13 cellular contexts compared by ENCODE assay signal in genomic region chr10:79409038-79410035, GRCh38. TPM values are rescaled to one million over a fixed set of nuclear protein-coding genes. Genes with fewer than 3 reads are reported as not detected.
DNase-seq lines count a peak whose midpoint lies in the region; ATAC-seq, FAIRE-seq and TF ChIP-seq lines count a peak whose summit lies in the region.
"Had no signal": no experiment of that assay in that cellular context is flagged by ENCODE, and none has a peak within 500 bp of the region (broad histone marks: within the 10 kb centered on the region; RNA-seq: fewer than 3 reads in every experiment).

No MANE protein-coding gene starts in this region.

- H3K4me3 ChIP-seq in liver (ENCODE audit: low read depth in 1 of 3, low read length in 3 of 3) (no peak overlapping the region), HepG2 (replicated peaks in 1 of 3; ENCODE audit: insufficient read depth in 1 of 3, low read depth in 2 of 3, low read length in 3 of 3) (no peak overlapping the region), small intestine (ENCODE audit: low read depth in 1 of 2, low read length in 2 of 2) (no peak overlapping the region)

- H2AFZ ChIP-seq in HepG2 (ENCODE audit: low read length), result no peak overlapping the region

- H3K4me3 Mint-ChIP-seq in effector memory CD8-positive, alpha-beta T cell, result no peak overlapping the region
- H3K4me3 Mint-ChIP-seq: mesothelial cell of epicardium, WTC11 had no signal

- H3K4me1 Mint-ChIP-seq in effector memory CD8-positive, alpha-beta T cell (ENCODE audit: low read depth in 2 of 2), result peaks cover 10 to 14% of the 10 kb centered on the region in 2 donors

- H3K79me2 ChIP-seq in HepG2 (ENCODE audit: insufficient read depth, low read length), result no peaks in the 10 kb centered on the region

- intact Hi-C loops in HepG2 (cut with micrococcal nuclease; ENCODE audit: unreplicated experiment) (no loop called here), posterior cingulate gyrus (cut with DNase I) (loop anchor here (1.0 kb wide), 1 partner anchor 33 kb away; no protein-coding TSS in a partner anchor)

- H3K4me1 ChIP-seq in liver (ENCODE audit: control insufficient read depth in 4 of 4, insufficient read depth in 4 of 4, low read length in 3 of 4) (peaks cover 0 to 36% (median 12%) of the 10 kb centered on the region in 4 donors), HepG2 (ENCODE audit: insufficient read depth, low read length) (peaks cover 56% of the 10 kb centered on the region), small intestine (ENCODE audit: control insufficient read depth in 2 of 2, insufficient read depth in 1 of 2, low read depth in 1 of 2, low read length in 1 of 2) (peaks cover 0 to 2% of the 10 kb centered on the region in 2 donors)

- CTCF ChIA-PET in HepG2 (lab: Yijun Ruan, JAX; ENCODE audit: low intra/inter-chr PET ratio, low total read pairs), result no interaction called here

- H3K9me3 ChIP-seq in liver (ENCODE audit: control insufficient read depth in 4 of 4, low read length in 3 of 4), result no peaks in the 10 kb centered on the region
- H3K9me3 ChIP-seq in HepG2 (ENCODE audit: low read length), result no peaks in the 10 kb centered on the region
- H3K9me3 ChIP-seq in small intestine (ENCODE audit: control insufficient read depth, low read depth), result no peaks in the 10 kb centered on the region

- H3K9ac ChIP-seq in liver (ENCODE audit: low read depth in 1 of 2, low read length in 2 of 2) (no peak overlapping the region), HepG2 (ENCODE audit: insufficient read depth, low read depth, low read length) (no peak overlapping the region)

- H3K9me3 Mint-ChIP-seq in effector memory CD8-positive, alpha-beta T cell, result no peaks in the 10 kb centered on the region
- H3K9me3 Mint-ChIP-seq: mesothelial cell of epicardium, WTC11 had no signal

- no peaks in the 10 kb centered on the region for H3K36me3 Mint-ChIP-seq in effector memory CD8-positive, alpha-beta T cell (ENCODE audit: insufficient read depth)
- H3K36me3 Mint-ChIP-seq: mesothelial cell of epicardium, WTC11 had no signal

- no TSS peak for BruUV-seq in HepG2 (replicated peaks; lab: Mats Ljungman, UMichigan)

- no peak for FAIRE-seq in HepG2 (lab: Jason Lieb, UNC)
- no peak for FAIRE-seq in small intestine (lab: Jason Lieb, UNC)
- FAIRE-seq: astrocyte had no signal

- ATAC-seq in HepG2, result no peak
- no peak for ATAC-seq in effector memory CD8-positive, alpha-beta T cell (replicated peaks)
- ATAC-seq: WTC11 had no signal

- DNase-seq in HepG2 (ENCODE audit: low spot score), result no peak
- peak; percentile 87 to 100 (median 94) for DNase-seq in posterior cingulate gyrus
- DNase-seq in small intestine, result no peak
- DNase-seq in NCI-H526 treated with DMSO at 0.1 percent for 48 hours (lab: John Stamatoyannopoulos, UW), result no peak
- DNase-seq in amniotic stem cell (lab: John Stamatoyannopoulos, UW), result no peak
- no peak for DNase-seq in effector memory CD8-positive, alpha-beta T cell
- DNase-seq: KG1, NCI-H2081 treated with DMSO at 0.1 percent for 48 hours had no signal

- no peak overlapping the region for H3K27ac Mint-ChIP-seq in effector memory CD8-positive, alpha-beta T cell
- H3K27ac Mint-ChIP-seq: WTC11 had no signal

- H3K27me3 ChIP-seq in liver (ENCODE audit: control insufficient read depth in 4 of 4, insufficient read depth in 4 of 4, low read length in 3 of 4) (no peaks in the 10 kb centered on the region), HepG2 (ENCODE audit: control insufficient read depth in 1 of 2, insufficient read depth in 2 of 2, low read length in 2 of 2) (no peaks in the 10 kb centered on the region), layer of hippocampus (ENCODE audit: control insufficient read depth, insufficient read depth, low read length) (no peaks in the 10 kb centered on the region), small intestine (ENCODE audit: control insufficient read depth in 2 of 2, insufficient read depth in 2 of 2, low read length in 2 of 2) (no peaks in the 10 kb centered on the region)

- H3K4me2 ChIP-seq in HepG2 (ENCODE audit: low read depth, low read length), result no peak overlapping the region

- in situ Hi-C loops in HepG2 (cut with HindIII; ENCODE audit: extremely low pct_ligation_motif_present, low pct_unique_long_range_greater_than_20kb), result no loop called here

- peak overlapping the region in 1 of 2 donors; percentile 66 for H3K27ac ChIP-seq in liver (ENCODE audit: low read depth in 1 of 2, low read length in 2 of 2)
- no peak overlapping the region for H3K27ac ChIP-seq in HepG2 (ENCODE audit: extremely low read length, insufficient read depth, low read length)
- peak overlapping the region; percentile 99 for H3K27ac ChIP-seq in layer of hippocampus (ENCODE audit: low read depth, low read length)
- no peak overlapping the region for H3K27ac ChIP-seq in small intestine (ENCODE audit: low read depth in 1 of 2, low read length in 1 of 2)

- H4K20me1 ChIP-seq in HepG2 (ENCODE audit: insufficient read depth, low read length), result no peaks in the 10 kb centered on the region

- no peak for TF ChIP-seq CTCF in liver (IDR thresholded peaks at IDR 0.05; ENCODE audit: low read depth, low read length, missing input control)
- no peak for TF ChIP-seq CTCF in HepG2 (CRISPR knock-in tag; IDR thresholded peaks at IDR 0.05)

- H3K27me3 Mint-ChIP-seq in effector memory CD8-positive, alpha-beta T cell, result no peaks in the 10 kb centered on the region

- 64% methylated on average over 15 of the region's 15 CpGs for WGBS in liver
- WGBS in HepG2 (ENCODE audit: low lambda C conversion rate), result 80% methylated on average over 7 of the region's 15 CpGs
- WGBS in small intestine, 3 donors, result 69 to 83% (median 80%) methylated on average over 15 of the region's 15 CpGs

- H3K36me3 ChIP-seq in liver (ENCODE audit: control insufficient read depth in 4 of 4, insufficient read depth in 3 of 4, low read depth in 1 of 4, low read length in 3 of 4) (peaks cover 0 to 3% (median 0%) of the 10 kb centered on the region in 4 donors), HepG2 (replicated peaks in 1 of 2; ENCODE audit: control insufficient read depth in 1 of 2, insufficient read depth in 2 of 2, low read length in 2 of 2) (no peaks in the 10 kb centered on the region), small intestine (ENCODE audit: control insufficient read depth in 2 of 2, insufficient read depth in 2 of 2, low read length in 2 of 2) (no peaks in the 10 kb centered on the region)

- TF ChIP-seq POLR2A in HepG2 (IDR thresholded peaks at IDR 0.05; ENCODE audit: insufficient read depth in 1 of 2, low read depth in 2 of 2, low read length in 2 of 2), result no peak

- TF ChIP-seq RAD21 in liver (IDR thresholded peaks at IDR 0.05) (peak in 1 of 2 donors; percentile 54), HepG2 (CRISPR knock-in tag; IDR thresholded peaks at IDR 0.05) (no peak)

- POLR2A ChIA-PET in HepG2 (lab: Yijun Ruan, JAX), result interaction anchor here (1.2 kb wide), 1 partner anchor 14 kb away, joined by 4 read pairs; no protein-coding TSS in a partner anchor

- TF ChIP-seq EP300 in HepG2 (IDR thresholded peaks at IDR 0.05; ENCODE audit: low read depth in 2 of 2, low read length in 2 of 2) (no peak), HepG2 (CRISPR knock-in tag; IDR thresholded peaks at IDR 0.05; ENCODE audit: borderline replicate concordance) (no peak)

TF ChIP-seq in liver, 16 proteins besides CTCF, POLR2A, EP300 and RAD21 (continues in another document):
- peak; percentile 78 to 84 for TF ChIP-seq HNF4A (conservative IDR thresholded peaks at IDR 0.05)
- TF ChIP-seq FOXA1 (IDR thresholded peaks at IDR 0.05), result peak; percentile 5
- peak; percentile 66 for TF ChIP-seq SP1 (IDR thresholded peaks at IDR 0.05)
- TF ChIP-seq HNF4G (IDR thresholded peaks at IDR 0.05), result peak; percentile 56
- TF ChIP-seq YY1 (IDR thresholded peaks at IDR 0.05), result peak; percentile 46
- TF ChIP-seq EGR1 (IDR thresholded peaks at IDR 0.05; ENCODE audit: low read depth in 2 of 2), result no peak

TF ChIP-seq in HepG2, 621 proteins besides CTCF, POLR2A, EP300 and RAD21 (continues in another document):
- TF ChIP-seq DPF2 (CRISPR knock-in tag; IDR thresholded peaks at IDR 0.05; ENCODE audit: borderline replicate concordance, low read depth) (no peak), ZNF460 (CRISPR knock-in tag; IDR thresholded peaks at IDR 0.05; ENCODE audit: borderline replicate concordance) (no peak), AKAP8 (CRISPR knock-in tag; IDR thresholded peaks at IDR 0.05) (no peak), ZNF629 (CRISPR knock-in tag; conservative IDR thresholded peaks at IDR 0.05) (no peak), ZNF784 (CRISPR knock-in tag; IDR thresholded peaks at IDR 0.05; ENCODE audit: borderline replicate concordance) (no peak)

RNA-seq across cellular contexts. Expression of gene ZCCHC24, which starts 36.1 kb away (rescaled TPM):
- total RNA-seq in liver, result 10 to 100 TPM in 1 of 2 donors, 1 to 10 TPM in 1; 7.8 to 23.9 TPM
- polyA plus RNA-seq in liver, result 10 to 100 TPM; 13.2 to 16.4 TPM
- 3.1 and 3.9 TPM in 2 replicates for total RNA-seq in HepG2 (2016; rRNA removed; fragmentation: Illumina TruSeq; extraction: Trizol)
- 0.62 and 0.81 TPM in 2 replicates for total RNA-seq in HepG2 (2016; cell fraction: cytosol; rRNA removed; fragmentation: Illumina TruSeq; extraction: Trizol; ENCODE audit: low read depth)
- 3.5 and 3.6 TPM in 2 replicates for total RNA-seq in HepG2 (2016; cell fraction: insoluble cytoplasmic fraction; rRNA removed; fragmentation: Illumina TruSeq; extraction: Trizol)
- total RNA-seq in HepG2 (2016; cell fraction: membrane; rRNA removed; fragmentation: Illumina TruSeq; extraction: Trizol), result 3.7 and 4.0 TPM in 2 replicates
- total RNA-seq in HepG2 (2016; cell fraction: nucleus; rRNA removed; fragmentation: Illumina TruSeq; extraction: Trizol), result 2.4 and 2.5 TPM in 2 replicates
- polyA plus RNA-seq in HepG2 (2011; rRNA removed), result 7.7 and 7.9 TPM in 2 replicates
- 6.1 and 7.9 TPM in 2 replicates for polyA plus RNA-seq in HepG2 (2011; cell fraction: cytosol; rRNA removed)
- 5.9 and 9.2 TPM in 2 replicates for polyA plus RNA-seq in HepG2 (2011; cell fraction: nucleus; rRNA removed)
- 3.8 and 4.0 TPM in 2 replicates for polyA plus RNA-seq in HepG2 (2012)
- 0.43 and 0.45 TPM in 2 replicates for polyA plus RNA-seq in HepG2 (2016; cell fraction: cytosol; fragmentation: Illumina TruSeq; extraction: Trizol; ENCODE audit: low read depth)
- 5.1 and 5.5 TPM in 2 replicates for polyA plus RNA-seq in HepG2 (2016; cell fraction: insoluble cytoplasmic fraction; fragmentation: Illumina TruSeq; extraction: Trizol; ENCODE audit: low read depth)
- 2.8 and 3.1 TPM in 2 replicates for polyA plus RNA-seq in HepG2 (2016; cell fraction: membrane; fragmentation: Illumina TruSeq; extraction: Trizol; ENCODE audit: low read depth)
- polyA plus RNA-seq in HepG2 (2016; cell fraction: nucleus; fragmentation: Illumina TruSeq; extraction: Trizol; ENCODE audit: insufficient read depth, low read depth), result 4.3 and 4.9 TPM in 2 replicates
- 4.8 and 18.6 TPM in 2 replicates for polyA minus RNA-seq in HepG2 (2011; rRNA and poly(A)+ RNA removed; ENCODE audit: low replicate concordance)
- 7.8 and 8.3 TPM in 2 replicates for polyA minus RNA-seq in HepG2 (2011; cell fraction: cytosol; rRNA and poly(A)+ RNA removed)
- 3.5 and 3.6 TPM in 2 replicates for polyA minus RNA-seq in HepG2 (2011; cell fraction: nucleus; rRNA and poly(A)+ RNA removed)
- 10 to 100 TPM in 2 of 3 donors, under 1 TPM in 1; 0.89 to 13.0 (median 10.5) TPM for polyA plus RNA-seq in small intestine

Comparison
In these comparisons a context has a peak if more than half of its experiments do, and no peak if none do; other contexts are left out.
1. DNase-seq: peak in posterior cingulate gyrus (10 of 10); none in HepG2 (single experiment), small intestine (single experiment), NCI-H526 treated with DMSO at 0.1 percent for 48 hours (single experiment), amniotic stem cell (single experiment) and effector memory CD8-positive, alpha-beta T cell (0 of 3).